Comparison of ENCODE assay signal across 2 cellular contexts in genomic region chr22:30650508-30651116, GRCh38.
TF ChIP-seq lines count a peak whose summit lies in the region.

No MANE protein-coding gene starts in this region.

TF ChIP-seq in HCT116, 20 proteins besides CTCF, POLR2A, EP300 and RAD21:
- TF ChIP-seq ZNF274 (IDR thresholded peaks at IDR 0.05; ENCODE audit: low read depth, low read length) (no peak), POLR2AphosphoS5 (IDR thresholded peaks at IDR 0.05; ENCODE audit: low read depth, low read length) (no peak), ZBTB33 (IDR thresholded peaks at IDR 0.05; ENCODE audit: extremely low read depth, insufficient replicate concordance, low read length) (no peak), YY1 (IDR thresholded peaks at IDR 0.05; ENCODE audit: extremely low read depth, insufficient replicate concordance, low read depth, low read length) (no peak), EZH2phosphoT487 (IDR thresholded peaks at IDR 0.05; ENCODE audit: borderline replicate concordance) (no peak), SRF (IDR thresholded peaks at IDR 0.05; ENCODE audit: low read depth) (no peak), MAX (IDR thresholded peaks at IDR 0.05) (no peak), CEBPB (IDR thresholded peaks at IDR 0.05; ENCODE audit: low read depth) (no peak), FOSL1 (IDR thresholded peaks at IDR 0.05; ENCODE audit: low read depth) (no peak), SIN3A (IDR thresholded peaks at IDR 0.05; ENCODE audit: low read depth) (no peak), CBX3 (IDR thresholded peaks at IDR 0.05; ENCODE audit: low read depth) (no peak), ELF1 (IDR thresholded peaks at IDR 0.05; ENCODE audit: borderline replicate concordance, low read depth) (no peak), REST (IDR thresholded peaks at IDR 0.05; ENCODE audit: low read depth) (no peak), JUND (IDR thresholded peaks at IDR 0.05) (no peak), EZH2 (IDR thresholded peaks at IDR 0.05) (no peak)
TF ChIP-seq in HCT116: peak in this region for 0.

TF ChIP-seq in K562, 482 proteins besides CTCF, POLR2A, EP300 and RAD21:
- peak; percentile 38; the same call in 1 of the 2 replicates for TF ChIP-seq ZNF592 (IDR thresholded peaks at IDR 0.05)
- 0 out of 2 replicates have a peak, but pooled peaks have one; percentile 40 for TF ChIP-seq MAX (CRISPR knock-in tag; IDR thresholded peaks at IDR 0.05)
- peak; percentile 79; the same call in 1 of the 2 replicates for TF ChIP-seq SPI1 (IDR thresholded peaks at IDR 0.05; ENCODE audit: borderline replicate concordance, low read depth, low read length)
- TF ChIP-seq MGA (IDR thresholded peaks at IDR 0.05), result peak; percentile 75
- no peak for TF ChIP-seq ESRRA (IDR thresholded peaks at IDR 0.05; ENCODE audit: borderline replicate concordance, low read depth)
- peak; percentile 18 to 36; a peak in 1 of 4 replicates for TF ChIP-seq NRF1 (conservative IDR thresholded peaks at IDR 0.05 in 1 of 2, IDR thresholded peaks at IDR 0.05 in 1 of 2)
- TF ChIP-seq E2F6 (IDR thresholded peaks at IDR 0.05; ENCODE audit: borderline replicate concordance in 1 of 2, extremely low read depth in 1 of 2, insufficient read depth in 1 of 2, insufficient read length in 1 of 2, low read depth in 1 of 2, low read length in 1 of 2, poor library complexity in 1 of 2, severe bottlenecking in 1 of 2), result peak in 1 of 2 experiments; percentile 30
- TF ChIP-seq CREM (IDR thresholded peaks at IDR 0.05; ENCODE audit: low read depth), result 0 out of 2 replicates have a peak, but pooled peaks have one; percentile 14
- peak; percentile 51; the same call in 1 of the 2 replicates for TF ChIP-seq CTBP1 (IDR thresholded peaks at IDR 0.05; ENCODE audit: borderline replicate concordance)
- peak; percentile 47; the same call in 1 of the 2 replicates for TF ChIP-seq L3MBTL2 (IDR thresholded peaks at IDR 0.05)
- peak; percentile 47 for TF ChIP-seq ZFX (CRISPR knock-in tag; IDR thresholded peaks at IDR 0.05)
- peak in 1 of 2 experiments; percentile 32; a peak in 1 of 4 replicates for TF ChIP-seq RCOR1 (IDR thresholded peaks at IDR 0.05; ENCODE audit: borderline replicate concordance in 1 of 2, low read depth in 2 of 2, low read length in 2 of 2)
- TF ChIP-seq RFX5 (IDR thresholded peaks at IDR 0.05; ENCODE audit: low read depth, low read length), result no peak
- no peak for TF ChIP-seq ETV6 (IDR thresholded peaks at IDR 0.05; ENCODE audit: borderline replicate concordance in 1 of 2, low read depth in 2 of 2, low read length in 1 of 2)
- TF ChIP-seq ETV6 (CRISPR knock-in tag; IDR thresholded peaks at IDR 0.05; ENCODE audit: borderline replicate concordance), result no peak
